Comparison of ENCODE assay signal across 1 cellular context in genomic region chr1:226994357-226995063, GRCh38.
TF ChIP-seq lines count a peak whose summit lies in the region.

No MANE protein-coding gene starts in this region.

TF ChIP-seq in WTC11, 78 proteins besides CTCF, POLR2A, EP300 and RAD21 (continued from another document):
- TF ChIP-seq ZNF263 (CRISPR knock-in tag; IDR thresholded peaks at IDR 0.05; ENCODE audit: low read depth), result no peak
- TF ChIP-seq AFF4 (CRISPR knock-in tag; IDR thresholded peaks at IDR 0.05; ENCODE audit: borderline replicate concordance), result no peak
- no peak for TF ChIP-seq SMAD4 (CRISPR knock-in tag; IDR thresholded peaks at IDR 0.05)
- no peak for TF ChIP-seq ELF4 (CRISPR knock-in tag; IDR thresholded peaks at IDR 0.05; ENCODE audit: low read depth)
- no peak for TF ChIP-seq TP53 (CRISPR knock-in tag; IDR thresholded peaks at IDR 0.05)
